27 cellular contexts compared by ENCODE assay signal in genomic region chr3:62300617-62301016, GRCh38.
"Had no signal": no experiment of that assay in that cellular context is flagged by ENCODE, and none has a peak within 500 bp of the region (broad histone marks: within the 10 kb centered on the region; RNA-seq: fewer than 3 reads in every experiment).

No MANE protein-coding gene starts in this region.

- H3K36me3 ChIP-seq: suprapubic skin, thoracic aorta, thyroid gland, tibial artery, tibial nerve, transverse colon, upper lobe of left lung, upper lobe of right lung, uterus, vagina had no signal

- ATAC-seq: stimulated activated effector memory CD8-positive, alpha-beta T cell treated with anti-CD3 and anti-CD28 coated beads, Interleukin-12 subunit alpha, Interleukin-12 subunit beta, amount 100 ng/mL, for 72 hours; stimulated activated memory B cell treated with anti-CD40 and anti-IgM and Interleukin-4, amounts not matched to agents 10 μg/mL and 1 μg/mL and 100 μg/mL, for 72 hours; stimulated activated naive B cell treated with anti-CD40 and anti-IgM and Interleukin-4, amounts not matched to agents 10 μg/mL and 1 μg/mL and 100 μg/mL, for 72 hours; stimulated activated naive CD8-positive, alpha-beta T cell treated with anti-CD3 and anti-CD28 coated beads, Interleukin-15, amount 100 ng/mL, for 72 hours; stimulated activated naive CD8-positive, alpha-beta T cell treated with anti-CD3 and anti-CD28 coated beads, Interleukin-15, Interleukin-2, amounts not matched to agents 100 U/mL and 50 U/mL, for 24 hours; upper lobe of right lung had no signal

- DNase-seq: stimulated activated CD4-positive, alpha-beta T cell treated with anti-CD3 and anti-CD28 coated beads, Interleukin-2, amount 100 ng/mL, for 48 hours; stimulated activated CD4-positive, alpha-beta T cell treated with anti-CD3 and anti-CD28 coated beads, Interleukin-4, amount 100 ng/mL, for 1 hour; stimulated activated CD4-positive, alpha-beta T cell treated with anti-CD3 and anti-CD28 coated beads, Interleukin-4, amount 100 ng/mL, for 24 hours; stimulated activated CD4-positive, alpha-beta T cell treated with anti-CD3 and anti-CD28 coated beads, Interleukin-4, amount 100 ng/mL, for 4 hours; stimulated activated CD8-positive, alpha-beta memory T cell treated with anti-CD3 and anti-CD28 coated beads, Interleukin-4, amount 100 ng/mL, for 48 hours; stimulated activated naive B cell treated with anti-CD40 and anti-IgM and Interleukin-4, amounts not matched to agents 10 μg/mL and 1 μg/mL and 100 μg/mL, for 72 hours; stimulated activated naive CD4-positive, alpha-beta T cell; stimulated activated naive CD4-positive, alpha-beta T cell treated with Interleukin-2 at 50 U/mL for 16 hours; stimulated activated naive CD8-positive, alpha-beta T cell treated with anti-CD3 and anti-CD28 coated beads, Interleukin-15, amount 100 ng/mL, for 72 hours; stimulated activated naive CD8-positive, alpha-beta T cell treated with anti-CD3 and anti-CD28 coated beads, Interleukin-15, Interleukin-2, amounts not matched to agents 100 U/mL and 50 U/mL, for 24 hours; stomach; substantia nigra; testis; thyroid gland; tibial artery; transverse colon; trophoblast cell; upper lobe of left lung; upper lobe of right lung; uterus had no signal

- H3K4me3 ChIP-seq: stomach, suprapubic skin, testis, thoracic aorta, thyroid gland, tibial artery, tibial nerve, transverse colon, upper lobe of left lung, upper lobe of right lung, uterus, vagina had no signal

- H3K9me3 ChIP-seq: suprapubic skin, testis, thyroid gland, uterus, vagina had no signal

- H3K27me3 ChIP-seq: stomach, suprapubic skin, testis, thyroid gland, tibial artery, tibial nerve, transverse colon, upper lobe of left lung, upper lobe of right lung, uterus, vagina had no signal

- H3K4me1 ChIP-seq: stomach, suprapubic skin, testis, thyroid gland, tibial nerve, transverse colon, upper lobe of left lung, upper lobe of right lung, uterus, vagina had no signal

- FAIRE-seq: urothelium cell line had no signal

- H3K27ac ChIP-seq: stomach, suprapubic skin, testis, thoracic aorta, thyroid gland, tibial artery, tibial nerve, transverse colon, upper lobe of left lung, upper lobe of right lung, uterus, vagina had no signal
